In the genomic region with DNA sequence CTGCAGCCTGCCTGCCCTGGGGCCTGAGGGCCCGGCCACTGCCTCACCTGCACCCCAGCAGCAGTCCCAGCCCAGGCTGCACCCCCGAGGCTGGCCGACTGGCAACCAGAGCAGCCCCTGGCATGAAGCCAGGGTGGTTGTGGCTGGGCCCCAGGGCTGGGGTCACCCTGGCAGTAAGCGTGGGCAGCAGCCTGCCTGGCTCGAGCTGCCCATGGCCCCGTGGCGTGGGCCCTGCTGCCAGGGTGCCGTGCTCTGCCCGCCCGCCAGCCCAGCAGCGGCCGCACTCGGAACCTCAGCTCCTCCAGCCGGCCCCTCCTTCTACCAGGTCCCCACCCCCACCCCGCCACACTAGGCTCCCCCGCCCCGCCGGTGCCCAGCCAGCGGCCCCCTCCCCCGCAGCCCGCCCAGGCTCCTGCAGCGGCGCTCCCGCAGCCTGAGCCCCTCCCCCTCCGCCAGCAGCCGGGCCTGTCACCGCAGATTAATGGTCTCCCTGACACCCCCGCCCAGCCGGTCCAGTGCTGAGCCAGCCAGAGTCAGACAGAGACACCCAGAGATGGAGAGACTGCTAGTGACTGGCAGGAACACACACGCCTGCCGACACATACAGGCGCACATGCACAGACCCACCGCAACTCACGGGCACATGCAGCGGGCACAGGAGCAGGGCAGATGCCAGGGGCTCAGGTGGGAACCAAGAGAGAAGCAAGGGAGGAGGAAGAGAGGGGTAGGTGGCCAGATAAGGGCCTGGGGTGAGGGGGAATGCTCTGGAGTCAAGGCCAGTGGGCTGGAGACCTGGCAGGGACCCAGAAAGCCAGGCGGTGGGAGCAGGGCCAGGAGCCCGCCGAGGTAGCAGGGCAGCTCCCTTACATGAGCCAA, we compare ENCODE assay signal across 12 cellular contexts. TPM values are rescaled to one million over a fixed set of nuclear protein-coding genes. Genes with fewer than 3 reads are reported as not detected.
DNase-seq lines count a peak whose midpoint lies in the region; ATAC-seq, FAIRE-seq and TF ChIP-seq lines count a peak whose summit lies in the region.
"Had no signal": no experiment of that assay in that cellular context is flagged by ENCODE, and none has a peak within 500 bp of the region (broad histone marks: within the 10 kb centered on the region; RNA-seq: fewer than 3 reads in every experiment).

No MANE protein-coding gene starts in this region.

- no peaks in the 10 kb centered on the region for H4K20me1 ChIP-seq in GM23248 (ENCODE audit: insufficient read depth)

- TF ChIP-seq CTCF in heart right ventricle (IDR thresholded peaks at IDR 0.05) = peak in 1 of 9 donors; percentile 12

- H2AFZ ChIP-seq in GM23248 = no peak overlapping the region

- CTCF ChIA-PET in activated CD4-positive, alpha-beta memory T cell treated with anti-CD3 and anti-CD28 coated beads for 36 hours (lab: Charles Lee) = interaction anchor here (0.8 kb wide), 1 partner anchor 30 kb away, joined by 3 read pairs; no protein-coding TSS in a partner anchor

- no peak overlapping the region for H3K4me2 ChIP-seq in GM23248 (ENCODE audit: unreplicated experiment)

- H3K27me3 ChIP-seq in GM23248 (replicated peaks; ENCODE audit: insufficient read depth) (peaks cover 15% of the 10 kb centered on the region), heart right ventricle (peaks cover 0 to 53% (median 35%) of the 10 kb centered on the region in 7 donors), rectal smooth muscle tissue (ENCODE audit: control insufficient read depth, insufficient read depth, low read length) (no peaks in the 10 kb centered on the region)

- intact Hi-C loops in heart right ventricle (cut with DNase I) = loop anchor here in 3 of 10 donors (5.0 to 10.0 kb wide), 2 partner anchors 51 to 53 kb away; no protein-coding TSS in a partner anchor
- intact Hi-C loops in activated CD4-positive, alpha-beta memory T cell treated with anti-CD3 and anti-CD28 coated beads for 36 hours (cut with micrococcal nuclease) = no loop called here

- H3K27ac ChIP-seq in GM23248 = no peak overlapping the region
- peak overlapping the region; percentile 67 to 90 (median 75) for H3K27ac ChIP-seq in heart right ventricle
- peak overlapping the region; percentile 95 for H3K27ac ChIP-seq in rectal smooth muscle tissue (ENCODE audit: low read depth, low read length)

- H3K9me3 ChIP-seq in GM23248 (ENCODE audit: low read depth) = no peaks in the 10 kb centered on the region
- no peaks in the 10 kb centered on the region for H3K9me3 ChIP-seq in heart right ventricle

- in situ Hi-C loops in GM23248 (cut with MboI) = no loop called here

- H3K4me3 Mint-ChIP-seq in activated CD4-positive, alpha-beta memory T cell treated with anti-CD3 and anti-CD28 coated beads for 36 hours = no peak overlapping the region
- H3K4me3 Mint-ChIP-seq: stimulated activated effector memory CD8-positive, alpha-beta T cell treated with anti-CD3 and anti-CD28 coated beads, Interleukin-12 subunit alpha, Interleukin-12 subunit beta, amount 100 ng/mL, for 72 hours had no signal

- no peak overlapping the region for H3K9ac ChIP-seq in GM23248
- peak overlapping the region; percentile 30 for H3K9ac ChIP-seq in rectal smooth muscle tissue (ENCODE audit: low read length)

- peaks cover 2% of the 10 kb centered on the region for H3K36me3 Mint-ChIP-seq in activated CD4-positive, alpha-beta memory T cell treated with anti-CD3 and anti-CD28 coated beads for 36 hours
- H3K36me3 Mint-ChIP-seq: stimulated activated effector memory CD8-positive, alpha-beta T cell treated with anti-CD3 and anti-CD28 coated beads, Interleukin-12 subunit alpha, Interleukin-12 subunit beta, amount 100 ng/mL, for 72 hours had no signal

- H3K9me2 ChIP-seq in GM23248 (ENCODE audit: insufficient read depth) = no peaks in the 10 kb centered on the region

- H3K4me3 ChIP-seq in GM23248 (no peak overlapping the region), heart right ventricle (peak overlapping the region in 1 of 10 donors; percentile 11), rectal smooth muscle tissue (ENCODE audit: low read length) (peak overlapping the region; percentile 58)

- H3K9me3 Mint-ChIP-seq in activated CD4-positive, alpha-beta memory T cell treated with anti-CD3 and anti-CD28 coated beads for 36 hours = no peaks in the 10 kb centered on the region
- H3K9me3 Mint-ChIP-seq: stimulated activated effector memory CD8-positive, alpha-beta T cell treated with anti-CD3 and anti-CD28 coated beads, Interleukin-12 subunit alpha, Interleukin-12 subunit beta, amount 100 ng/mL, for 72 hours had no signal

- H3K36me3 ChIP-seq in GM23248 (ENCODE audit: low read depth) (no peaks in the 10 kb centered on the region), heart right ventricle (peaks cover 0 to 11% (median 0%) of the 10 kb centered on the region in 9 donors), rectal smooth muscle tissue (ENCODE audit: control insufficient read depth, insufficient read depth, low read length) (peaks cover 6% of the 10 kb centered on the region)

- peak; percentile 39 to 69 (median 52) for ATAC-seq in heart right ventricle
- ATAC-seq: stimulated activated effector memory CD8-positive, alpha-beta T cell treated with anti-CD3 and anti-CD28 coated beads, Interleukin-12 subunit alpha, Interleukin-12 subunit beta, amount 100 ng/mL, for 72 hours had no signal

- FAIRE-seq in GM12891 (lab: Jason Lieb, UNC) = no peak
- FAIRE-seq: D721Med, TTC549 had no signal

- DNase-seq in GM23248 (peak; percentile 33), RPMI8226 (peak; percentile 33), heart right ventricle (peak; percentile 51 to 70), GM12891 (ENCODE audit: insufficient read length, low spot score) (no peak)
- DNase-seq in activated naive CD4-positive, alpha-beta T cell treated with Interleukin-2 at 50 U/mL for 16 hours = no peak
- DNase-seq in stimulated activated CD4-positive, alpha-beta T cell treated with anti-CD3 and anti-CD28 coated beads, Interleukin-1b, Interleukin-23, amount 100 ng/mL, for 48 hours = no peak
- no peak for DNase-seq in activated CD4-positive, alpha-beta memory T cell treated with anti-CD3 and anti-CD28 coated beads for 36 hours
- DNase-seq: NCI-H1105 had no signal

- POLR2A ChIA-PET in activated CD4-positive, alpha-beta memory T cell treated with anti-CD3 and anti-CD28 coated beads for 36 hours (lab: Charles Lee) = no interaction called here

- H3K79me2 ChIP-seq in GM23248 (ENCODE audit: insufficient read depth) = no peaks in the 10 kb centered on the region

- WGBS in GM23248 (ENCODE audit: low coverage in 1 of 2, low lambda C conversion rate in 2 of 2, missing lambda C conversion rate in 2 of 2), 2 experiments = 9% methylated on average over 30 to 38 of the region's 38 CpGs
- 22 to 23% methylated on average over 35 to 38 of the region's 38 CpGs for WGBS in heart right ventricle, 2 donors

- H3F3A ChIP-seq in GM23248 (ENCODE audit: insufficient read depth) = no peaks in the 10 kb centered on the region

- H3K4me1 ChIP-seq in GM23248 (ENCODE audit: insufficient read depth) (no peaks in the 10 kb centered on the region), heart right ventricle (peaks cover 11 to 79% (median 40%) of the 10 kb centered on the region in 9 donors), rectal smooth muscle tissue (ENCODE audit: control insufficient read depth, insufficient read depth, low read length) (peaks cover 32% of the 10 kb centered on the region)

- H3K4me1 Mint-ChIP-seq in activated CD4-positive, alpha-beta memory T cell treated with anti-CD3 and anti-CD28 coated beads for 36 hours (ENCODE audit: low read depth) = peaks cover 8% of the 10 kb centered on the region

- peaks cover 29% of the 10 kb centered on the region for H3K27me3 Mint-ChIP-seq in activated CD4-positive, alpha-beta memory T cell treated with anti-CD3 and anti-CD28 coated beads for 36 hours

- no peak for TF ChIP-seq POLR2A in GM12891 (IDR thresholded peaks at IDR 0.05; ENCODE audit: low read depth, low read length)

- H3K27ac Mint-ChIP-seq in activated CD4-positive, alpha-beta memory T cell treated with anti-CD3 and anti-CD28 coated beads for 36 hours = no peak overlapping the region
- H3K27ac Mint-ChIP-seq: stimulated activated effector memory CD8-positive, alpha-beta T cell treated with anti-CD3 and anti-CD28 coated beads, Interleukin-12 subunit alpha, Interleukin-12 subunit beta, amount 100 ng/mL, for 72 hours had no signal

TF ChIP-seq in GM12891, 5 proteins besides CTCF, POLR2A, EP300 and RAD21:
- no peak for TF ChIP-seq POU2F2 (IDR thresholded peaks at IDR 0.05; ENCODE audit: low read depth, low read length)

RNA-seq across cellular contexts. Expression of gene KCNH2, which starts 22.4 kb away (rescaled TPM):
- not detected in 2 replicates for total RNA-seq in GM23248 (2014; rRNA removed; shearing (Covaris generic))
- polyA plus RNA-seq in GM23248 (2016; fragmentation: Nextera tagmentation; extraction: Ambion mirVana) (not detected in 2 replicates), heart right ventricle (10 to 100 TPM; 50.2 to 99.9 TPM)
- total RNA-seq in heart right ventricle = 100 to 1,000 TPM in 1 of 10 donors, 10 to 100 TPM in 9; 63.2 to 126 (median 78.4) TPM
- polyA plus RNA-seq in GM12891 (2012; ENCODE audit: low read depth, missing spikeins) = 0.09 TPM
- under 1 TPM; 0.34 to 0.45 TPM for total RNA-seq in activated CD4-positive, alpha-beta memory T cell treated with anti-CD3 and anti-CD28 coated beads for 36 hours

RNA-seq across cellular contexts. Expression of gene NOS3, which starts 35.1 kb away (rescaled TPM):
- total RNA-seq in GM23248 (2014; rRNA removed; shearing (Covaris generic)) = 0.13 and 0.32 TPM in 2 replicates
- polyA plus RNA-seq in GM23248 (2016; fragmentation: Nextera tagmentation; extraction: Ambion mirVana) (0.61 and 0.83 TPM in 2 replicates), heart right ventricle (10 to 100 TPM; 11.1 to 25.5 TPM)
- total RNA-seq in heart right ventricle = 10 to 100 TPM in 9 of 10 donors, 1 to 10 TPM in 1; 10.0 to 53.3 (median 13.3) TPM
- polyA plus RNA-seq in GM12891 (2012; ENCODE audit: low read depth, missing spikeins) = 0.04 TPM
- 10 to 100 TPM; 10.4 to 13.2 TPM for total RNA-seq in activated CD4-positive, alpha-beta memory T cell treated with anti-CD3 and anti-CD28 coated beads for 36 hours

Comparison
In these comparisons a context has a peak if more than half of its experiments do, and no peak if none do; other contexts are left out.
1. DNase-seq: peak in GM23248 (single experiment), RPMI8226 (single experiment) and heart right ventricle (2 of 2); none in activated naive CD4-positive, alpha-beta T cell treated with Interleukin-2 at 50 U/mL for 16 hours (single experiment), stimulated activated CD4-positive, alpha-beta T cell treated with anti-CD3 and anti-CD28 coated beads, Interleukin-1b, Interleukin-23, amount 100 ng/mL, for 48 hours (single experiment), GM12891 (single experiment) and activated CD4-positive, alpha-beta memory T cell treated with anti-CD3 and anti-CD28 coated beads for 36 hours (single experiment).
2. RNA of gene KCNH2, which starts 22.4 kb away (total RNA-seq): 63.2 to 126 TPM in heart right ventricle; 0.34 to 0.45 TPM in activated CD4-positive, alpha-beta memory T cell treated with anti-CD3 and anti-CD28 coated beads for 36 hours and not detected in GM23248; every median in the first group is over 10 times any median in the second.